Comparison of ENCODE assay signal across 27 cellular contexts in genomic region chr20:56766528-56766927, GRCh38.
DNase-seq lines count a peak whose midpoint lies in the region; ATAC-seq, FAIRE-seq and TF ChIP-seq lines count a peak whose summit lies in the region.
"Had no signal": no experiment of that assay in that cellular context is flagged by ENCODE, and none has a peak within 500 bp of the region (broad histone marks: within the 10 kb centered on the region; RNA-seq: fewer than 3 reads in every experiment).

No MANE protein-coding gene starts in this region.

- no peak for TF ChIP-seq EP300 in K562 (IDR thresholded peaks at IDR 0.05; ENCODE audit: low read length)

- H3K9me1 ChIP-seq in K562 (ENCODE audit: control insufficient read depth, insufficient read depth, low read length) (no peaks in the 10 kb centered on the region), keratinocyte (ENCODE audit: control insufficient read depth, extremely low read depth, insufficient read depth, low read length) (no peaks in the 10 kb centered on the region)

- H3K79me2 ChIP-seq in K562 (ENCODE audit: control insufficient read depth, insufficient read depth, low read length) (no peaks in the 10 kb centered on the region), keratinocyte (ENCODE audit: control insufficient read depth, insufficient read depth, low read length) (no peaks in the 10 kb centered on the region)

- H3K27ac ChIP-seq in K562 (ENCODE audit: extremely low read depth, low read depth, low read length): no peak overlapping the region
- H3K27ac ChIP-seq in keratinocyte (ENCODE audit: control insufficient read depth, insufficient read depth, low read length): no peak overlapping the region
- H3K27ac ChIP-seq: BLaER1, HL-60 had no signal

- CTCF ChIA-PET in K562 (lab: Yijun Ruan, JAX; ENCODE audit: low intra/inter-chr PET ratio): no interaction called here

- H3K9me3 ChIP-seq in K562 (replicated peaks; ENCODE audit: control insufficient read depth, insufficient read depth, low read depth, low read length) (no peaks in the 10 kb centered on the region), keratinocyte (ENCODE audit: control insufficient read depth, low read depth, low read length) (no peaks in the 10 kb centered on the region)
- H3K9me3 ChIP-seq: BLaER1, SK-N-SH had no signal

- in situ Hi-C loops in K562 (cut with MboI): no loop called here

- intact Hi-C loops in K562 (cut with micrococcal nuclease): no loop called here

- dilution Hi-C loops in keratinocyte (cut with MboI; ENCODE audit: extremely low pct_ligation_motif_present, low sequenced_read_pairs): no loop called here

- no peak overlapping the region for H3K9ac ChIP-seq in K562 (ENCODE audit: insufficient read depth in 1 of 2, low read depth in 2 of 2, low read length in 2 of 2)
- no peak overlapping the region for H3K9ac ChIP-seq in keratinocyte (ENCODE audit: control insufficient read depth, extremely low read depth, insufficient read depth, low read length)
- H3K9ac ChIP-seq: BLaER1, SK-N-SH had no signal

- H2AFZ ChIP-seq in K562 (ENCODE audit: low read depth, low read length): no peak overlapping the region
- peak overlapping the region; percentile 58 for H2AFZ ChIP-seq in keratinocyte (ENCODE audit: control insufficient read depth, low read length)

- FAIRE-seq in HTR-8/SVneo (lab: Jason Lieb, UNC) (peak; percentile 91), K562 (lab: Jason Lieb, UNC) (no peak), keratinocyte (lab: Jason Lieb, UNC) (no peak)
- FAIRE-seq: A204.1, GM12892, GM18507 had no signal

- peak; percentile 50 for DNase-seq in AG10803 (ENCODE audit: low read depth)
- no peak for DNase-seq in HTR-8/SVneo (ENCODE audit: insufficient read length, low spot score)
- no peak for DNase-seq in K562 (ENCODE audit: extremely low read depth in 1 of 4, low spot score in 3 of 4)
- DNase-seq in keratinocyte (ENCODE audit: low read depth, low spot score): no peak
- no peak for DNase-seq in activated effector memory CD4-positive, alpha-beta T cell treated with Interleukin-2 at 50 U/mL for 16 hours
- no peak for DNase-seq in H7
- DNase-seq in COLO829 (ENCODE audit: low spot score): no peak
- DNase-seq: CD4-positive, alpha-beta memory T cell; DMS153; H9; HFFc6; KG1; NCI-H1105 treated with DMSO at 0.1 percent for 48 hours; NCI-H2081; NCI-H2171; NCI-H345; NCI-H524; NCI-H774; PC-3; SIG-M5; SK-N-SH had no signal

- no peaks in the 10 kb centered on the region for H3K4me1 ChIP-seq in K562 (replicated peaks in 1 of 2; ENCODE audit: control insufficient read depth in 2 of 2, insufficient read depth in 2 of 2, low read length in 2 of 2)
- H3K4me1 ChIP-seq in keratinocyte (ENCODE audit: control insufficient read depth, extremely low read depth, insufficient read depth, low read length): peaks cover 35% of the 10 kb centered on the region
- H3K4me1 ChIP-seq: BLaER1 had no signal

- POLR2A ChIA-PET in K562 (lab: Yijun Ruan, JAX): no interaction called here

- no peak overlapping the region for H3K4me2 ChIP-seq in K562 (ENCODE audit: insufficient read depth, low read length)
- no peak overlapping the region for H3K4me2 ChIP-seq in keratinocyte (ENCODE audit: control insufficient read depth, extremely low read depth, insufficient read depth, low read depth, low read length)
- H3K4me2 ChIP-seq: BLaER1, SK-N-SH had no signal

- H3K36me3 ChIP-seq in K562 (ENCODE audit: control insufficient read depth, insufficient read depth, low read length) (no peaks in the 10 kb centered on the region), keratinocyte (ENCODE audit: control insufficient read depth in 2 of 2, extremely low read depth in 1 of 2, insufficient read depth in 2 of 2, low read length in 2 of 2) (no peaks in the 10 kb centered on the region), H7 (replicated peaks; ENCODE audit: control insufficient read depth, insufficient read depth, low read length) (no peaks in the 10 kb centered on the region; the same call in 1 of the 2 replicates)
- H3K36me3 ChIP-seq: BLaER1 had no signal

- TF ChIP-seq RAD21 in K562 (CRISPR knock-in tag; conservative IDR thresholded peaks at IDR 0.05 in 1 of 2, IDR thresholded peaks at IDR 0.05 in 1 of 2): no peak

- no peak overlapping the region for H3K4me3 ChIP-seq in AG10803 (ENCODE audit: low read length)
- H3K4me3 ChIP-seq in K562: no peak overlapping the region
- no peak overlapping the region for H3K4me3 ChIP-seq in keratinocyte (ENCODE audit: control insufficient read depth in 2 of 3, extremely low read depth in 1 of 3, insufficient read depth in 2 of 3, low read depth in 1 of 3, low read length in 3 of 3)
- H3K4me3 ChIP-seq in H7 (ENCODE audit: insufficient read depth, low read depth, low read length): no peak overlapping the region
- H3K4me3 ChIP-seq: BLaER1 had no signal

- no TSS peak for BruUV-seq in K562 (replicated peaks; lab: Mats Ljungman, UMichigan)

- H3K27me3 ChIP-seq in K562 (ENCODE audit: control insufficient read depth in 2 of 2, insufficient read depth in 2 of 2, low read length in 2 of 2) (no peaks in the 10 kb centered on the region), keratinocyte (ENCODE audit: control insufficient read depth, extremely low read depth, insufficient read depth, low read length) (no peaks in the 10 kb centered on the region), H7 (ENCODE audit: control insufficient read depth, insufficient read depth, low read length) (no peaks in the 10 kb centered on the region; the same call in 1 of the 2 replicates)
- H3K27me3 ChIP-seq: BLaER1 had no signal

- TF ChIP-seq CTCF in AG10803 (conservative IDR thresholded peaks at IDR 0.05; ENCODE audit: low read length) (no peak), K562 (IDR thresholded peaks at IDR 0.05 in 2 of 3, conservative IDR thresholded peaks at IDR 0.05 in 1 of 3; ENCODE audit: insufficient read depth in 2 of 3, low read depth in 1 of 3, low read length in 3 of 3) (no peak), keratinocyte (optimal IDR thresholded peaks at IDR 0.05 in 1 of 3, IDR thresholded peaks at IDR 0.05 in 1 of 3, conservative IDR thresholded peaks at IDR 0.05 in 1 of 3; ENCODE audit: extremely low read depth in 1 of 3, insufficient read depth in 2 of 3, low read length in 3 of 3) (no peak)

- 0% methylated on average over 3 of the region's 3 CpGs for WGBS in K562 (ENCODE audit: insufficient coverage, low coverage, missing lambda C conversion rate)

- H4K20me1 ChIP-seq in K562 (replicated peaks; ENCODE audit: control insufficient read depth, insufficient read depth, low read length): no peaks in the 10 kb centered on the region
- H4K20me1 ChIP-seq in keratinocyte (ENCODE audit: control insufficient read depth, extremely low read depth, insufficient read depth, low read length): no peaks in the 10 kb centered on the region
- H4K20me1 ChIP-seq: BLaER1 had no signal

- no peak for TF ChIP-seq POLR2A in K562 (conservative IDR thresholded peaks at IDR 0.05)

- ATAC-seq in K562 (no peak), HG02678 (IDR thresholded peaks at IDR 0.05; ENCODE audit: unreplicated experiment) (no peak)
- ATAC-seq: PC-3 had no signal

TF ChIP-seq in K562, 482 proteins besides CTCF, POLR2A, EP300 and RAD21:
- TF ChIP-seq WHSC1 (IDR thresholded peaks at IDR 0.05; ENCODE audit: low read length) (no peak), NFYB (IDR thresholded peaks at IDR 0.05; ENCODE audit: extremely low read depth, insufficient read length) (peak; percentile 10)
TF ChIP-seq in K562: peak in this region for 1.
